ENCODE assay signal across 21 cellular contexts in genomic region chr5:176339304-176339703, GRCh38.
"Had no signal": no experiment of that assay in that cellular context is flagged by ENCODE, and none has a peak within 500 bp of the region (broad histone marks: within the 10 kb centered on the region; RNA-seq: fewer than 3 reads in every experiment).

No MANE protein-coding gene starts in this region.

- H3K27me3 ChIP-seq: dorsolateral prefrontal cortex, esophagus muscularis mucosa, foreskin keratinocyte, gastroesophageal sphincter, heart left ventricle had no signal

- H3K4me1 ChIP-seq: heart left ventricle, left ventricle myocardium inferior, lower lobe of right lung had no signal

- FAIRE-seq: colon, endothelial cell of umbilical vein, frontal cortex had no signal

- ATAC-seq: foreskin keratinocyte, gastroesophageal sphincter, heart left ventricle, left cardiac atrium, lower lobe of right lung, mucosa of descending colon had no signal

- H3K4me3 ChIP-seq: coronary artery, dorsolateral prefrontal cortex, esophagus muscularis mucosa, gastroesophageal sphincter, heart left ventricle, left ventricle myocardium inferior, lower lobe of right lung, mucosa of descending colon had no signal

- H3K9me3 ChIP-seq: esophagus muscularis mucosa, lower lobe of right lung, mucosa of descending colon had no signal

- DNase-seq: dermis blood vessel endothelial cell; dorsolateral prefrontal cortex; effector CD4-positive, alpha-beta T cell; effector memory CD4-positive, alpha-beta T cell; foreskin keratinocyte; heart left ventricle; hypothalamus; immature natural killer cell; islet precursor cell; left cardiac atrium; left ventricle myocardium inferior; lower lobe of right lung; mesenchymal stem cell; mucosa of descending colon; naive B cell had no signal

- H3K27ac ChIP-seq: coronary artery, dorsolateral prefrontal cortex, esophagus muscularis mucosa, foreskin keratinocyte, gastroesophageal sphincter, heart left ventricle, left ventricle myocardium inferior, lower lobe of right lung had no signal
